ENCODE assay signal across 1 cellular context in the genomic region with DNA sequence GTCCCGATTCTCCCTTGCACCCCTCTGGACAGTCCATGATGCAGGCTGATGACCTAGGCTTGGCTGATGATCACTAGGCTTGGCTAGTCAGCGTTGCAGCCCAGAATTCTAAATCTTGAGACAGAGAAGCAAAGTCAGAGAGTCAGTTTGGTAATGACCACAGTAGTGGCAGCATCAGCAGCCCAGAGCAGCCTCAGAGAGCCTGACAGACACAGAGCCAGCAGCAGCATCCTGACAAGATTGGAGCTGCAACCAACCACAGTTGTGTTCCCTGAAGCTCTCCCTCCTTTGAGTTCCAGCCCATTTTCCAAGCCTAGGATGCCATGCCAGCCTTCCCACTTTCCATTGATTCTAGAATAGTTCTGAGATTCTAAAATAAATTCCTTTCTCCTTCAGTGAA.
TF ChIP-seq lines count a peak whose summit lies in the region.

No MANE protein-coding gene starts in this region.

TF ChIP-seq in GM23338, 12 proteins besides CTCF, POLR2A, EP300 and RAD21 (continued from another document):
- TF ChIP-seq, protein P1, sequence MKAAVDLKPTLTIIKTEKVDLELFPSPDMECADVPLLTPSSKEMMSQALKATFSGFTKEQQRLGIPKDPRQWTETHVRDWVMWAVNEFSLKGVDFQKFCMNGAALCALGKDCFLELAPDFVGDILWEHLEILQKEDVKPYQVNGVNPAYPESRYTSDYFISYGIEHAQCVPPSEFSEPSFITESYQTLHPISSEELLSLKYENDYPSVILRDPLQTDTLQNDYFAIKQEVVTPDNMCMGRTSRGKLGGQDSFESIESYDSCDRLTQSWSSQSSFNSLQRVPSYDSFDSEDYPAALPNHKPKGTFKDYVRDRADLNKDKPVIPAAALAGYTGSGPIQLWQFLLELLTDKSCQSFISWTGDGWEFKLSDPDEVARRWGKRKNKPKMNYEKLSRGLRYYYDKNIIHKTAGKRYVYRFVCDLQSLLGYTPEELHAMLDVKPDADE (IDR thresholded peaks at IDR 0.05), result no peak
- TF ChIP-seq, protein P2, sequence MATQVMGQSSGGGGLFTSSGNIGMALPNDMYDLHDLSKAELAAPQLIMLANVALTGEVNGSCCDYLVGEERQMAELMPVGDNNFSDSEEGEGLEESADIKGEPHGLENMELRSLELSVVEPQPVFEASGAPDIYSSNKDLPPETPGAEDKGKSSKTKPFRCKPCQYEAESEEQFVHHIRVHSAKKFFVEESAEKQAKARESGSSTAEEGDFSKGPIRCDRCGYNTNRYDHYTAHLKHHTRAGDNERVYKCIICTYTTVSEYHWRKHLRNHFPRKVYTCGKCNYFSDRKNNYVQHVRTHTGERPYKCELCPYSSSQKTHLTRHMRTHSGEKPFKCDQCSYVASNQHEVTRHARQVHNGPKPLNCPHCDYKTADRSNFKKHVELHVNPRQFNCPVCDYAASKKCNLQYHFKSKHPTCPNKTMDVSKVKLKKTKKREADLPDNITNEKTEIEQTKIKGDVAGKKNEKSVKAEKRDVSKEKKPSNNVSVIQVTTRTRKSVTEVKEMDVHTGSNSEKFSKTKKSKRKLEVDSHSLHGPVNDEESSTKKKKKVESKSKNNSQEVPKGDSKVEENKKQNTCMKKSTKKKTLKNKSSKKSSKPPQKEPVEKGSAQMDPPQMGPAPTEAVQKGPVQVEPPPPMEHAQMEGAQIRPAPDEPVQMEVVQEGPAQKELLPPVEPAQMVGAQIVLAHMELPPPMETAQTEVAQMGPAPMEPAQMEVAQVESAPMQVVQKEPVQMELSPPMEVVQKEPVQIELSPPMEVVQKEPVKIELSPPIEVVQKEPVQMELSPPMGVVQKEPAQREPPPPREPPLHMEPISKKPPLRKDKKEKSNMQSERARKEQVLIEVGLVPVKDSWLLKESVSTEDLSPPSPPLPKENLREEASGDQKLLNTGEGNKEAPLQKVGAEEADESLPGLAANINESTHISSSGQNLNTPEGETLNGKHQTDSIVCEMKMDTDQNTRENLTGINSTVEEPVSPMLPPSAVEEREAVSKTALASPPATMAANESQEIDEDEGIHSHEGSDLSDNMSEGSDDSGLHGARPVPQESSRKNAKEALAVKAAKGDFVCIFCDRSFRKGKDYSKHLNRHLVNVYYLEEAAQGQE (IDR thresholded peaks at IDR 0.05; ENCODE audit: unreplicated experiment), result no peak
- no peak for TF ChIP-seq ZNF331 (CRISPR knock-in tag; IDR thresholded peaks at IDR 0.05; ENCODE audit: low read depth)
- no peak for TF ChIP-seq STAT1 (IDR thresholded peaks at IDR 0.05; ENCODE audit: unreplicated experiment)
- no peak for TF ChIP-seq JUNB (IDR thresholded peaks at IDR 0.05; ENCODE audit: unreplicated experiment)
- TF ChIP-seq EZH2phosphoT487 (IDR thresholded peaks at IDR 0.05; ENCODE audit: unreplicated experiment), result no peak
- TF ChIP-seq, protein P3, sequence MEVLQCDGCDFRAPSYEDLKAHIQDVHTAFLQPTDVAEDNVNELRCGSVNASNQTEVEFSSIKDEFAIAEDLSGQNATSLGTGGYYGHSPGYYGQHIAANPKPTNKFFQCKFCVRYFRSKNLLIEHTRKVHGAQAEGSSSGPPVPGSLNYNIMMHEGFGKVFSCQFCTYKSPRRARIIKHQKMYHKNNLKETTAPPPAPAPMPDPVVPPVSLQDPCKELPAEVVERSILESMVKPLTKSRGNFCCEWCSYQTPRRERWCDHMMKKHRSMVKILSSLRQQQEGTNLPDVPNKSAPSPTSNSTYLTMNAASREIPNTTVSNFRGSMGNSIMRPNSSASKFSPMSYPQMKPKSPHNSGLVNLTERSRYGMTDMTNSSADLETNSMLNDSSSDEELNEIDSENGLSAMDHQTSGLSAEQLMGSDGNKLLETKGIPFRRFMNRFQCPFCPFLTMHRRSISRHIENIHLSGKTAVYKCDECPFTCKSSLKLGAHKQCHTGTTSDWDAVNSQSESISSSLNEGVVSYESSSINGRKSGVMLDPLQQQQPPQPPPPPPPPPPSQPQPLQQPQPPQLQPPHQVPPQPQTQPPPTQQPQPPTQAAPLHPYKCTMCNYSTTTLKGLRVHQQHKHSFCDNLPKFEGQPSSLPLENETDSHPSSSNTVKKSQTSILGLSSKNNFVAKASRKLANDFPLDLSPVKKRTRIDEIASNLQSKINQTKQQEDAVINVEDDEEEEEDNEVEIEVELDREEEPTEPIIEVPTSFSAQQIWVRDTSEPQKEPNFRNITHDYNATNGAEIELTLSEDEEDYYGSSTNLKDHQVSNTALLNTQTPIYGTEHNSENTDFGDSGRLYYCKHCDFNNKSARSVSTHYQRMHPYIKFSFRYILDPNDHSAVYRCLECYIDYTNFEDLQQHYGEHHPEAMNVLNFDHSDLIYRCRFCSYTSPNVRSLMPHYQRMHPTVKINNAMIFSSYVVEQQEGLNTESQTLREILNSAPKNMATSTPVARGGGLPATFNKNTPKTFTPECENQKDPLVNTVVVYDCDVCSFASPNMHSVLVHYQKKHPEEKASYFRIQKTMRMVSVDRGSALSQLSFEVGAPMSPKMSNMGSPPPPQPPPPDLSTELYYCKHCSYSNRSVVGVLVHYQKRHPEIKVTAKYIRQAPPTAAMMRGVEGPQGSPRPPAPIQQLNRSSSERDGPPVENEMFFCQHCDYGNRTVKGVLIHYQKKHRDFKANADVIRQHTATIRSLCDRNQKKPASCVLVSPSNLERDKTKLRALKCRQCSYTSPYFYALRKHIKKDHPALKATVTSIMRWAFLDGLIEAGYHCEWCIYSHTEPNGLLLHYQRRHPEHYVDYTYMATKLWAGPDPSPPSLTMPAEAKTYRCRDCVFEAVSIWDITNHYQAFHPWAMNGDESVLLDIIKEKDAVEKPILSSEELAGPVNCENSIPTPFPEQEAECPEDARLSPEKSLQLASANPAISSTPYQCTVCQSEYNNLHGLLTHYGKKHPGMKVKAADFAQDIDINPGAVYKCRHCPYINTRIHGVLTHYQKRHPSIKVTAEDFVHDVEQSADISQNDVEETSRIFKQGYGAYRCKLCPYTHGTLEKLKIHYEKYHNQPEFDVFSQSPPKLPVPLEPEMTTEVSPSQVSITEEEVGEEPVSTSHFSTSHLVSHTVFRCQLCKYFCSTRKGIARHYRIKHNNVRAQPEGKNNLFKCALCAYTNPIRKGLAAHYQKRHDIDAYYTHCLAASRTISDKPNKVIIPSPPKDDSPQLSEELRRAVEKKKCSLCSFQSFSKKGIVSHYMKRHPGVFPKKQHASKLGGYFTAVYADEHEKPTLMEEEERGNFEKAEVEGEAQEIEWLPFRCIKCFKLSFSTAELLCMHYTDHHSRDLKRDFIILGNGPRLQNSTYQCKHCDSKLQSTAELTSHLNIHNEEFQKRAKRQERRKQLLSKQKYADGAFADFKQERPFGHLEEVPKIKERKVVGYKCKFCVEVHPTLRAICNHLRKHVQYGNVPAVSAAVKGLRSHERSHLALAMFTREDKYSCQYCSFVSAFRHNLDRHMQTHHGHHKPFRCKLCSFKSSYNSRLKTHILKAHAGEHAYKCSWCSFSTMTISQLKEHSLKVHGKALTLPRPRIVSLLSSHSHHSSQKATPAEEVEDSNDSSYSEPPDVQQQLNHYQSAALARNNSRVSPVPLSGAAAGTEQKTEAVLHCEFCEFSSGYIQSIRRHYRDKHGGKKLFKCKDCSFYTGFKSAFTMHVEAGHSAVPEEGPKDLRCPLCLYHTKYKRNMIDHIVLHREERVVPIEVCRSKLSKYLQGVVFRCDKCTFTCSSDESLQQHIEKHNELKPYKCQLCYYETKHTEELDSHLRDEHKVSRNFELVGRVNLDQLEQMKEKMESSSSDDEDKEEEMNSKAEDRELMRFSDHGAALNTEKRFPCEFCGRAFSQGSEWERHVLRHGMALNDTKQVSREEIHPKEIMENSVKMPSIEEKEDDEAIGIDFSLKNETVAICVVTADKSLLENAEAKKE (CRISPR knock-in tag; IDR thresholded peaks at IDR 0.05), result no peak
